ENCODE assay signal across 8 cellular contexts in genomic region chr5:149141224-149141956, GRCh38. TPM values are rescaled to one million over a fixed set of nuclear protein-coding genes. Genes with fewer than 3 reads are reported as not detected.
DNase-seq lines count a peak whose midpoint lies in the region; ATAC-seq and TF ChIP-seq lines count a peak whose summit lies in the region.

Gene ABLIM3 (plus strand): TSS chr5:149141493. CDS start chr5:149142096, 603 bp downstream.

- H3K27ac Mint-ChIP-seq in endothelial cell (ENCODE audit: unreplicated experiment) = no peak within 1 kb of the TSS
- H3K27ac Mint-ChIP-seq in mesothelial cell of epicardium = no peak within 1 kb of the TSS

- H3K36me3 Mint-ChIP-seq in endothelial cell (ENCODE audit: low read depth, unreplicated experiment) (no peaks in the 10 kb centered on the region), mesothelial cell of epicardium (no peaks in the 10 kb centered on the region)

- H3K27me3 Mint-ChIP-seq in endothelial cell (ENCODE audit: unreplicated experiment) (peaks cover 6% of the 10 kb centered on the region), mesothelial cell of epicardium (ENCODE audit: low read depth) (peaks cover 46% of the 10 kb centered on the region)

- no peak within 1 kb of the TSS for H3K4me3 Mint-ChIP-seq in endothelial cell (ENCODE audit: unreplicated experiment)
- H3K4me3 Mint-ChIP-seq in mesothelial cell of epicardium = peak within 1 kb of the TSS; percentile 60

- H3K4me1 Mint-ChIP-seq in endothelial cell (ENCODE audit: unreplicated experiment) (peaks cover 18% of the 10 kb centered on the region), mesothelial cell of epicardium (peaks cover 10% of the 10 kb centered on the region)

- ATAC-seq in GM18505 (IDR thresholded peaks at IDR 0.05; ENCODE audit: unreplicated experiment) = peak; percentile 96
- ATAC-seq in HG03045 (IDR thresholded peaks at IDR 0.05; ENCODE audit: unreplicated experiment) = peak; percentile 93

- DNase-seq in 8988T (peak; percentile 80), NCI-H748 (lab: John Stamatoyannopoulos, UW; ENCODE audit: unreplicated experiment) (peak; percentile 63), endothelial cell (ENCODE audit: low spot score) (peak; percentile 84), mesothelial cell of epicardium (ENCODE audit: low spot score in 2 of 2, unreplicated experiment in 2 of 2) (peak; percentile 45 to 84)
- peak; percentile 93 for DNase-seq in activated CD8-positive, alpha-beta memory T cell treated with anti-CD3 and anti-CD28 coated beads, Interleukin-2, amount 50 U/mL, for 48 hours
- peak; percentile 63 for DNase-seq in stimulated activated CD8-positive, alpha-beta memory T cell treated with anti-CD3 and anti-CD28 coated beads, Interleukin-15, amount 100 ng/mL, for 24 hours (ENCODE audit: low read depth)

- TF ChIP-seq CTCF in endothelial cell (IDR thresholded peaks at IDR 0.05; ENCODE audit: unreplicated experiment) (peak; percentile 90), mesothelial cell of epicardium (IDR thresholded peaks at IDR 0.05; ENCODE audit: unreplicated experiment) (peak; percentile 92)

- no peak for TF ChIP-seq POLR2A in GM18505 (IDR thresholded peaks at IDR 0.05; ENCODE audit: borderline replicate concordance, extremely low read depth, insufficient read depth, insufficient read length)

- no peaks in the 10 kb centered on the region for H3K9me3 Mint-ChIP-seq in endothelial cell (ENCODE audit: unreplicated experiment)
- no peaks in the 10 kb centered on the region for H3K9me3 Mint-ChIP-seq in mesothelial cell of epicardium

RNA-seq across cellular contexts. Expression of gene ABLIM3, which starts in this region (rescaled TPM):
- total RNA-seq in endothelial cell (ENCODE audit: unreplicated experiment) (3.6 TPM), mesothelial cell of epicardium (0.24 to 0.27 TPM (median 0.25 TPM) in 3 replicates)

Comparison
In these comparisons a context has a peak if more than half of its experiments do, and no peak if none do; other contexts are left out.
1. Peak in every context shown above with its lines: DNase-seq and ATAC-seq.
2. Peak in DNase-seq in mesothelial cell of epicardium; RNA of the gene not detected or under 1 TPM.